In genomic region chr12:47078733-47079364, GRCh38 we compare ENCODE assay signal across 8 cellular contexts. TPM values are rescaled to one million over a fixed set of nuclear protein-coding genes. Genes with fewer than 3 reads are reported as not detected.
A peak's percentile ranks its signal among the peaks of the same experiment; 100 is the strongest.
DNase-seq lines count a peak whose midpoint lies in the region; ATAC-seq and TF ChIP-seq lines count a peak whose summit lies in the region.

No MANE protein-coding gene starts in this region.

- H3K9me3 ChIP-seq in IMR-90 (ENCODE audit: control insufficient read depth, insufficient read depth, low read length) (no peaks in the 10 kb centered on the region), esophagus muscularis mucosa (no peaks in the 10 kb centered on the region), neural cell (ENCODE audit: low read length) (no peaks in the 10 kb centered on the region), uterus (no peaks in the 10 kb centered on the region), HAP-1 (no peaks in the 10 kb centered on the region)

- H2AFZ ChIP-seq in IMR-90 (replicated peaks; ENCODE audit: low read length, poor library complexity): peak overlapping the region; percentile 94
- H2AFZ ChIP-seq in neural cell (ENCODE audit: low read depth, low read length): no peak overlapping the region

- H2BK5ac ChIP-seq in IMR-90 (ENCODE audit: low read depth, low read length, poor library complexity, severe bottlenecking): peak overlapping the region; percentile 86

- H4K20me1 ChIP-seq in IMR-90 (ENCODE audit: insufficient read depth, low read length) (no peaks in the 10 kb centered on the region), neural cell (ENCODE audit: insufficient read depth) (no peaks in the 10 kb centered on the region)

- peaks cover 10% of the 10 kb centered on the region for H3K9me1 ChIP-seq in IMR-90 (ENCODE audit: insufficient read depth, low read length)

- no peaks in the 10 kb centered on the region for H3K27me3 ChIP-seq in IMR-90 (ENCODE audit: control insufficient read depth, insufficient read depth, low read length)
- no peaks in the 10 kb centered on the region for H3K27me3 ChIP-seq in esophagus muscularis mucosa
- H3K27me3 ChIP-seq in neural cell (ENCODE audit: insufficient read depth, low read depth, low read length): peaks cover 27% of the 10 kb centered on the region
- H3K27me3 ChIP-seq in uterus: no peaks in the 10 kb centered on the region
- H3K27me3 ChIP-seq in HAP-1 (ENCODE audit: low read depth): peaks cover 50% of the 10 kb centered on the region

- DNase-seq in AG04449 (ENCODE audit: low read depth, low spot score): no peak
- DNase-seq in IMR-90: peak; percentile 37
- DNase-seq in activated CD8-positive, alpha-beta T cell treated with anti-CD3 and anti-CD28 coated beads for 36 hours: peak; percentile 68
- no peak for DNase-seq in esophagus muscularis mucosa (ENCODE audit: extremely low spot score)
- peak; percentile 30 to 34 for DNase-seq in uterus
- no peak for DNase-seq in HAP-1 (ENCODE audit: low spot score in 2 of 2)

- POLR2A ChIA-PET in AG04449 (lab: Yijun Ruan, JAX) (interaction anchor here (1.3 to 2.5 kb wide), 6 partner anchors 10 to 228 kb away, joined by 4 to 13 read pairs (median 7); no protein-coding TSS in a partner anchor), IMR-90 (lab: Charles Lee; ENCODE audit: unreplicated experiment) (interaction anchor here (1.3 kb wide), 1 partner anchor 17 kb away, joined by 4 read pairs; no protein-coding TSS in a partner anchor)
- POLR2A ChIA-PET in activated CD8-positive, alpha-beta T cell treated with anti-CD3 and anti-CD28 coated beads for 36 hours (lab: Charles Lee): interaction anchor here (0.8 to 10.4 kb wide), 10 partner anchors 9 to 319 kb away, joined by 3 to 170 read pairs (median 4); no protein-coding TSS in a partner anchor

- no peak for TF ChIP-seq RAD21 in IMR-90 (IDR thresholded peaks at IDR 0.05; ENCODE audit: low read length)
- no peak for TF ChIP-seq RAD21 in neural cell (conservative IDR thresholded peaks at IDR 0.05)

- WGBS in IMR-90 (ENCODE audit: extremely low coverage in 2 of 2, insufficient read length in 1 of 2), 2 experiments: 47% methylated on average over 2 of the region's 12 CpGs; no CpG with 5 or more reads in 1 of the 2 experiments
- 3% methylated on average over 12 of the region's 12 CpGs for WGBS in esophagus muscularis mucosa

- H4K91ac ChIP-seq in IMR-90 (ENCODE audit: insufficient read depth, low read depth, low read length): peak overlapping the region; percentile 83

- H2BK20ac ChIP-seq in IMR-90 (ENCODE audit: low read depth, low read length): peak overlapping the region; percentile 78

- CTCF ChIA-PET in AG04449 (lab: Yijun Ruan, JAX) (interaction anchor here (0.7 to 3.6 kb wide), 8 partner anchors 8 to 319 kb away, joined by 3 to 28 read pairs (median 6); no protein-coding TSS in a partner anchor), IMR-90 (lab: Yijun Ruan, JAX) (interaction anchor here (1.2 to 2.1 kb wide), 4 partner anchors 8 to 319 kb away, joined by 3 to 8 read pairs (median 5); no protein-coding TSS in a partner anchor)
- CTCF ChIA-PET in activated CD8-positive, alpha-beta T cell treated with anti-CD3 and anti-CD28 coated beads for 36 hours (lab: Charles Lee): interaction anchor here (0.6 to 3.7 kb wide), 13 partner anchors 8 to 319 kb away, joined by 3 to 20 read pairs (median 4); no protein-coding TSS in a partner anchor

- H3K27ac Mint-ChIP-seq in activated CD8-positive, alpha-beta T cell treated with anti-CD3 and anti-CD28 coated beads for 36 hours: peak overlapping the region; percentile 97

- H3K4ac ChIP-seq in IMR-90 (ENCODE audit: low read depth, low read length): peak overlapping the region; percentile 83

- H2AK5ac ChIP-seq in IMR-90 (ENCODE audit: low read depth, low read length): peak overlapping the region; percentile 47; the same call in 1 of the 2 replicates

- H3K27ac ChIP-seq in IMR-90 (ENCODE audit: insufficient read depth, low read length) (peak overlapping the region; percentile 41; the same call in 1 of the 2 replicates), esophagus muscularis mucosa (replicated peaks in 1 of 4) (peak overlapping the region; percentile 84 to 90 (median 87)), neural cell (ENCODE audit: low read length) (no peak overlapping the region), uterus (peak overlapping the region; percentile 97)

- H3K36me3 ChIP-seq in IMR-90 (ENCODE audit: control insufficient read depth, insufficient read depth, low read length) (no peaks in the 10 kb centered on the region), esophagus muscularis mucosa (no peaks in the 10 kb centered on the region), neural cell (ENCODE audit: insufficient read depth, low read length) (no peaks in the 10 kb centered on the region), uterus (no peaks in the 10 kb centered on the region), HAP-1 (replicated peaks) (no peaks in the 10 kb centered on the region)

- peak overlapping the region; percentile 85 for H3K9ac ChIP-seq in IMR-90 (ENCODE audit: low read depth, low read length)
- H3K9ac ChIP-seq in neural cell (ENCODE audit: low read length): peak overlapping the region; percentile 44

- H3K23ac ChIP-seq in IMR-90 (ENCODE audit: low read depth, low read length): peak overlapping the region; percentile 93

- no peaks in the 10 kb centered on the region for H3K9me3 Mint-ChIP-seq in activated CD8-positive, alpha-beta T cell treated with anti-CD3 and anti-CD28 coated beads for 36 hours

- H3K9me2 ChIP-seq in neural cell (ENCODE audit: insufficient read depth, low read length): no peaks in the 10 kb centered on the region

- ATAC-seq in IMR-90 (ENCODE audit: low read depth) (no peak; the same call in 1 of the 2 replicates), HG03159 (IDR thresholded peaks at IDR 0.05; ENCODE audit: unreplicated experiment) (no peak)
- ATAC-seq in activated CD8-positive, alpha-beta T cell treated with anti-CD3 and anti-CD28 coated beads for 36 hours: peak; percentile 55

- H3K4me1 ChIP-seq in IMR-90 (ENCODE audit: control insufficient read depth, insufficient read depth, low read length) (peaks cover 17% of the 10 kb centered on the region), esophagus muscularis mucosa (peaks cover 6 to 37% (median 21%) of the 10 kb centered on the region in 4 donors), uterus (peaks cover 0 to 7% of the 10 kb centered on the region in 2 donors), HAP-1 (no peaks in the 10 kb centered on the region)

- peaks cover 37% of the 10 kb centered on the region for H3K36me3 Mint-ChIP-seq in activated CD8-positive, alpha-beta T cell treated with anti-CD3 and anti-CD28 coated beads for 36 hours (ENCODE audit: low read depth)

- TF ChIP-seq EP300 in esophagus muscularis mucosa (IDR thresholded peaks at IDR 0.05) (no peak), neural cell (conservative IDR thresholded peaks at IDR 0.05; ENCODE audit: poor library complexity, severe bottlenecking) (no peak)

- in situ Hi-C loops in IMR-90 (cut with MboI; ENCODE audit: low sequenced_read_pairs) (loop anchor here (10.0 kb wide), 1 partner anchor 316 kb away; no protein-coding TSS in a partner anchor), HAP-1 (cut with MboI; ENCODE audit: low sequenced_read_pairs) (no loop called here)

- H3K79me2 ChIP-seq in neural cell (replicated peaks; ENCODE audit: insufficient read depth, low read length): no peaks in the 10 kb centered on the region

- peak overlapping the region; percentile 85 for H3K4me3 ChIP-seq in AG04449 (ENCODE audit: low read depth, low read length)
- H3K4me3 ChIP-seq in IMR-90 (ENCODE audit: insufficient read depth, low read depth, low read length): peak overlapping the region; percentile 91
- H3K4me3 ChIP-seq in esophagus muscularis mucosa: peak overlapping the region; percentile 84 to 87 (median 84)
- H3K4me3 ChIP-seq in neural cell (ENCODE audit: low read length): peak overlapping the region; percentile 76
- peak overlapping the region; percentile 56 to 77 for H3K4me3 ChIP-seq in uterus
- H3K4me3 ChIP-seq in HAP-1: no peak overlapping the region; the same call in 1 of the 2 replicates

- peak overlapping the region; percentile 97 for H3K14ac ChIP-seq in IMR-90 (replicated peaks; ENCODE audit: low read depth, low read length)

- dilution Hi-C loops in IMR-90 (cut with HindIII; ENCODE audit: low sequenced_read_pairs, unreplicated experiment): no loop called here

- H2BK120ac ChIP-seq in IMR-90 (ENCODE audit: low read depth, low read length): peak overlapping the region; percentile 92

- H3K4me2 ChIP-seq in IMR-90 (ENCODE audit: low read depth, low read length) (peak overlapping the region; percentile 95), neural cell (ENCODE audit: low read length) (peak overlapping the region; percentile 22)

- peak overlapping the region; percentile 77; the same call in 1 of the 2 replicates for H3K18ac ChIP-seq in IMR-90 (ENCODE audit: low read depth, low read length)

- peak overlapping the region; percentile 92 for H3K4me3 Mint-ChIP-seq in activated CD8-positive, alpha-beta T cell treated with anti-CD3 and anti-CD28 coated beads for 36 hours

- peak overlapping the region; percentile 66 for H2AK9ac ChIP-seq in IMR-90 (replicated peaks; ENCODE audit: low read depth, low read length, poor library complexity)

- no TSS peak for BruUV-seq in IMR-90 (replicated peaks; lab: Mats Ljungman, UMichigan)

- intact Hi-C loops in IMR-90 (cut with micrococcal nuclease): loop anchor here (1.0 to 5.0 kb wide), 2 partner anchors 47 to 224 kb away; no protein-coding TSS in a partner anchor
- intact Hi-C loops in activated CD8-positive, alpha-beta T cell treated with anti-CD3 and anti-CD28 coated beads for 36 hours (cut with micrococcal nuclease): no loop called here
- intact Hi-C loops in esophagus muscularis mucosa (cut with DNase I): no loop called here
- intact Hi-C loops in uterus (cut with DNase I; ENCODE audit: low total_unique reads): no loop called here

- peak overlapping the region; percentile 97; the same call in 2 of the 3 replicates for H2BK15ac ChIP-seq in IMR-90 (ENCODE audit: low read depth, low read length)

- H3K4me1 Mint-ChIP-seq in activated CD8-positive, alpha-beta T cell treated with anti-CD3 and anti-CD28 coated beads for 36 hours (ENCODE audit: low read depth): peaks cover 66% of the 10 kb centered on the region

- peak overlapping the region; percentile 74; the same call in 1 of the 2 replicates for H4K5ac ChIP-seq in IMR-90 (ENCODE audit: low read depth, low read length)

- peaks cover 10 to 59% of the 10 kb centered on the region in 2 experiments; a peak in 2 of 4 replicates for H3K79me1 ChIP-seq in IMR-90 (ENCODE audit: low read depth in 1 of 2, low read length in 2 of 2)

- H3F3A ChIP-seq in neural cell (ENCODE audit: insufficient read depth, low read length, poor library complexity, severe bottlenecking): no peaks in the 10 kb centered on the region

- no peaks in the 10 kb centered on the region for H3K27me3 Mint-ChIP-seq in activated CD8-positive, alpha-beta T cell treated with anti-CD3 and anti-CD28 coated beads for 36 hours

- TF ChIP-seq CTCF in AG04449 (IDR thresholded peaks at IDR 0.05; ENCODE audit: insufficient read depth, low read length, missing control alignments) (no peak), IMR-90 (conservative IDR thresholded peaks at IDR 0.05; ENCODE audit: low read depth, low read length) (no peak), esophagus muscularis mucosa (IDR thresholded peaks at IDR 0.05) (no peak), neural cell (IDR thresholded peaks at IDR 0.05; ENCODE audit: poor library complexity, severe bottlenecking) (no peak), uterus (IDR thresholded peaks at IDR 0.05) (no peak)
- no peak for TF ChIP-seq CTCF in activated CD8-positive, alpha-beta T cell treated with anti-CD3 and anti-CD28 coated beads for 36 hours (IDR thresholded peaks at IDR 0.05)

- peak overlapping the region; percentile 52 to 80; a peak in 3 of 4 replicates for H4K8ac ChIP-seq in IMR-90 (ENCODE audit: low read depth in 2 of 2, low read length in 2 of 2)

- TF ChIP-seq POLR2A in IMR-90 (IDR thresholded peaks at IDR 0.05; ENCODE audit: low read depth, low read length) (peak; percentile 7; the same call in 1 of the 2 replicates), esophagus muscularis mucosa (IDR thresholded peaks at IDR 0.05; ENCODE audit: low read depth) (no peak), uterus (IDR thresholded peaks at IDR 0.05) (peak in 1 of 2 donors; percentile 39)

- H3K56ac ChIP-seq in IMR-90 (ENCODE audit: extremely low read depth, insufficient read depth, low read length): peak overlapping the region; percentile 98

RNA-seq across cellular contexts. Expression of gene PCED1B, which starts 0.6 kb away (rescaled TPM):
- 0.28 and 0.36 TPM in 2 replicates for total RNA-seq in IMR-90 (2012; rRNA removed)
- polyA plus RNA-seq in IMR-90 (2012; rRNA removed): 2.0 and 2.6 TPM in 2 replicates
- 1.4 and 2.1 TPM in 2 replicates for polyA plus RNA-seq in IMR-90 (2012; cell fraction: cytosol; rRNA removed)
- 5.1 and 8.9 TPM in 2 replicates for polyA plus RNA-seq in IMR-90 (2012; cell fraction: nucleus; rRNA removed; ENCODE audit: low replicate concordance)
- 100 to 1,000 TPM; 117 to 119 TPM for total RNA-seq in activated CD8-positive, alpha-beta T cell treated with anti-CD3 and anti-CD28 coated beads for 36 hours
- total RNA-seq in esophagus muscularis mucosa: 1 to 10 TPM in 2 of 4 donors, under 1 TPM in 2; 0.92 to 2.1 (median 1.1) TPM
- not detected in 2 replicates for polyA plus RNA-seq in neural cell
- not detected in 2 replicates for polyA minus RNA-seq in neural cell
- total RNA-seq in uterus: 10 to 100 TPM in 2 of 4 donors, 1 to 10 TPM in 2; 1.0 to 46.6 (median 13.0) TPM

RNA-seq across cellular contexts. Expression of gene AMIGO2, which starts 0.9 kb away (rescaled TPM):
- total RNA-seq in IMR-90 (2012; rRNA removed): 31.7 and 32.6 TPM in 2 replicates
- 17.1 and 20.1 TPM in 2 replicates for polyA plus RNA-seq in IMR-90 (2012; rRNA removed)
- polyA plus RNA-seq in IMR-90 (2012; cell fraction: cytosol; rRNA removed): 4.4 and 5.0 TPM in 2 replicates
- 5.1 and 26.1 TPM in 2 replicates for polyA plus RNA-seq in IMR-90 (2012; cell fraction: nucleus; rRNA removed; ENCODE audit: low replicate concordance)
- total RNA-seq in activated CD8-positive, alpha-beta T cell treated with anti-CD3 and anti-CD28 coated beads for 36 hours: 10 to 100 TPM; 12.1 to 12.5 TPM
- total RNA-seq in esophagus muscularis mucosa: 1 to 10 TPM; 2.1 to 4.5 (median 3.7) TPM
- 3.1 and 3.6 TPM in 2 replicates for polyA plus RNA-seq in neural cell
- polyA minus RNA-seq in neural cell: 3.2 and 4.5 TPM in 2 replicates
- total RNA-seq in uterus: 10 to 100 TPM in 3 of 4 donors, 1 to 10 TPM in 1; 4.7 to 34.1 (median 30.1) TPM

Comparison
In these comparisons a context has a peak if more than half of its experiments do, and no peak if none do; other contexts are left out.
1. DNase-seq: peak in IMR-90 (single experiment), activated CD8-positive, alpha-beta T cell treated with anti-CD3 and anti-CD28 coated beads for 36 hours (single experiment) and uterus (2 of 2); none in AG04449 (single experiment), esophagus muscularis mucosa (single experiment) and HAP-1 (0 of 2).